Comparison of ENCODE assay signal across 8 cellular contexts in the genomic region with DNA sequence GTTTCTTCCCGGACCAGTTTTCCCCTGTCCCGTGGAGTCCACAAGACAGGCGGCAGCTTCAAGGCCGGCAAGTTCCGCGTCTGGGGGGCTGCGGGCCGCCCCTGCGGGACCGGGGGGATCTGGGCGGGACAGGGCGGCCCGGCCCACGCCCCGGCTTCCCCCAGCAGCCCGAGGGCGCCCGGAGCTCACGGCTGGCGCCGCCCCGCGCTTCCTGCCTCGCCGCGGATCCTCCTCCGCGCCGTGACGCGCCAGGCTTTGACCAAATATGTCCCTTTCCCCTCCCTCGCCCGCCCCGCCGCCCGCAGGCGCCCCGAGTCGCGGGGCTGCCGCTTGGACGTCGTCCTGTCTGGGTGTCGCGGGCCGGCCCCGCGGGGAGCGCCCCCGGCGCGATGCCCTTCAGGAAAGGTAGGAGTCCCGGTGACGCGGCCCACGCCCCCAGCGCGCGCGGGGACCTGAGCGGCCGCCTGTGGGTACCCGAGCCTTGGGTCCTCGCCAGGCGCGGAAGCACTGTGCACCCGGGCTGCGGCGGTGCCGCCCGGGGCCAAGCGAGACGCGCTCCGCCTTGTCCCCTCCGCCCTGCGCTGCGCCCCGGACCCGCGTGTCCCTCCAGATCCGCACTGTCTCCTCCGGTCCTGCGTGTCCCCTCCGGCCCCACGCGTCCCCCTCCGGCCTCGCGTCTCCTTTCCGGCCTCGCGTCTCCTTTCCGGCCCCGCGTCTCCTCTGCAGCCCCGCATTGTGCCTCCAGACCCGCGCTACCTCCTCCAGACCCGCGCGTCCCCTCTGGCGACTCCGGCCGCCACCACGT. TPM values are rescaled to one million over a fixed set of nuclear protein-coding genes. Genes with fewer than 3 reads are reported as not detected.
DNase-seq lines count a peak whose midpoint lies in the region; ATAC-seq and TF ChIP-seq lines count a peak whose summit lies in the region.

No MANE protein-coding gene starts in this region.

- H3K27ac ChIP-seq in OCI-LY7 (ENCODE audit: low read depth, low read length, poor library complexity, severe bottlenecking), result peak overlapping the region; percentile 7

- no peaks in the 10 kb centered on the region for H3K36me3 ChIP-seq in OCI-LY7 (ENCODE audit: insufficient read depth, low read length)
- H3K36me3 ChIP-seq in mucosa of stomach (ENCODE audit: control insufficient read depth, insufficient read depth, low read length), result no peaks in the 10 kb centered on the region

- POLR2A ChIA-PET in OCI-LY7 (lab: Charles Lee), result interaction anchor here (0.6 to 1.5 kb wide), 8 partner anchors 8 to 486 kb away, joined by 3 to 13 read pairs (median 4); no protein-coding TSS in a partner anchor

- H3K4me1 ChIP-seq in OCI-LY7 (ENCODE audit: insufficient read depth, low read length, poor library complexity, severe bottlenecking) (peaks cover 28% of the 10 kb centered on the region), mucosa of stomach (ENCODE audit: control insufficient read depth, insufficient read depth, low read length) (peaks cover 16% of the 10 kb centered on the region)

- H4K20me1 ChIP-seq in OCI-LY7 (ENCODE audit: insufficient read depth, low read length), result no peaks in the 10 kb centered on the region

- DNase-seq in AML-193 (lab: John Stamatoyannopoulos, UW), result peak; percentile 74 to 75
- DNase-seq in OCI-LY7 (ENCODE audit: low spot score), result peak; percentile 88
- peak; percentile 91 for DNase-seq in activated T-cell treated with anti-CD3 and anti-CD28 coated beads for 48 hours (ENCODE audit: low read depth)
- peak; percentile 86 to 91 for DNase-seq in erythroblast (lab: John Stamatoyannopoulos, UW)
- DNase-seq in stimulated activated CD8-positive, alpha-beta memory T cell treated with anti-CD3 and anti-CD28 coated beads, Interleukin-4, amount 100 ng/mL, for 48 hours, result peak; percentile 93

- no peaks in the 10 kb centered on the region for H3K79me2 ChIP-seq in OCI-LY7 (ENCODE audit: insufficient read depth, low read depth, low read length)

- CTCF ChIA-PET in OCI-LY7 (lab: Charles Lee; ENCODE audit: unreplicated experiment), result interaction anchor here (0.6 kb wide), 1 partner anchor 209 kb away, joined by 3 read pairs; no protein-coding TSS in a partner anchor

- ATAC-seq in GM19025 (IDR thresholded peaks at IDR 0.05; ENCODE audit: low read depth, unreplicated experiment), result peak; percentile 67
- ATAC-seq in HG03280 (IDR thresholded peaks at IDR 0.05; ENCODE audit: unreplicated experiment), result peak; percentile 81

- H3K9me3 ChIP-seq in OCI-LY7 (ENCODE audit: low read length), result no peaks in the 10 kb centered on the region
- H3K9me3 ChIP-seq in mucosa of stomach (ENCODE audit: control insufficient read depth, low read length), result no peaks in the 10 kb centered on the region

- H3K4me2 ChIP-seq in OCI-LY7 (ENCODE audit: low read length), result peak overlapping the region; percentile 87

- no peak for TF ChIP-seq CTCF in OCI-LY7 (conservative IDR thresholded peaks at IDR 0.05; ENCODE audit: low read length)

- H3K4me3 ChIP-seq in OCI-LY7 (ENCODE audit: low read depth, low read length, poor library complexity, severe bottlenecking) (peak overlapping the region; percentile 76), mucosa of stomach (ENCODE audit: low read length) (peak overlapping the region; percentile 41)

- H3K27me3 ChIP-seq in mucosa of stomach (ENCODE audit: control insufficient read depth, insufficient read depth, low read length), result no peaks in the 10 kb centered on the region

- BruUV-seq in OCI-LY7 (replicated peaks; lab: Mats Ljungman, UMichigan), result no TSS peak

- intact Hi-C loops in OCI-LY7 (cut with micrococcal nuclease; ENCODE audit: unreplicated experiment), result loop anchor here (5.0 kb wide), 1 partner anchor 57 kb away; a partner anchor contains a TSS

- TF ChIP-seq POLR2A in erythroblast (IDR thresholded peaks at IDR 0.05; ENCODE audit: low read length), result peak; percentile 72

- H2AFZ ChIP-seq in OCI-LY7 (ENCODE audit: low read length), result peak overlapping the region; percentile 74

- H3K9ac ChIP-seq in mucosa of stomach (ENCODE audit: low read length), result peak overlapping the region; percentile 73

- no peaks in the 10 kb centered on the region for H3K9me2 ChIP-seq in OCI-LY7 (ENCODE audit: insufficient read depth, low read length)

RNA-seq across cellular contexts. Expression of a gene that starts 56.0 kb away (rescaled TPM):
- 103 and 152 TPM in 2 replicates for total RNA-seq in OCI-LY7 (2014; rRNA removed; shearing (Covaris generic))
- 248 and 266 TPM in 2 replicates for total RNA-seq in OCI-LY7 (2022)

RNA-seq across cellular contexts. Expression of a gene that starts 57.9 kb away (rescaled TPM):
- 29.0 and 33.7 TPM in 2 replicates for total RNA-seq in OCI-LY7 (2014; rRNA removed; shearing (Covaris generic))
- 36.7 and 50.7 TPM in 2 replicates for total RNA-seq in OCI-LY7 (2022)

Comparison
In these comparisons a context has a peak if more than half of its experiments do, and no peak if none do; other contexts are left out.
1. Peak in every context shown above with its lines: DNase-seq, ATAC-seq, H3K4me3 ChIP-seq and H3K27ac ChIP-seq.